1 cellular context compared by ENCODE assay signal in the genomic region with DNA sequence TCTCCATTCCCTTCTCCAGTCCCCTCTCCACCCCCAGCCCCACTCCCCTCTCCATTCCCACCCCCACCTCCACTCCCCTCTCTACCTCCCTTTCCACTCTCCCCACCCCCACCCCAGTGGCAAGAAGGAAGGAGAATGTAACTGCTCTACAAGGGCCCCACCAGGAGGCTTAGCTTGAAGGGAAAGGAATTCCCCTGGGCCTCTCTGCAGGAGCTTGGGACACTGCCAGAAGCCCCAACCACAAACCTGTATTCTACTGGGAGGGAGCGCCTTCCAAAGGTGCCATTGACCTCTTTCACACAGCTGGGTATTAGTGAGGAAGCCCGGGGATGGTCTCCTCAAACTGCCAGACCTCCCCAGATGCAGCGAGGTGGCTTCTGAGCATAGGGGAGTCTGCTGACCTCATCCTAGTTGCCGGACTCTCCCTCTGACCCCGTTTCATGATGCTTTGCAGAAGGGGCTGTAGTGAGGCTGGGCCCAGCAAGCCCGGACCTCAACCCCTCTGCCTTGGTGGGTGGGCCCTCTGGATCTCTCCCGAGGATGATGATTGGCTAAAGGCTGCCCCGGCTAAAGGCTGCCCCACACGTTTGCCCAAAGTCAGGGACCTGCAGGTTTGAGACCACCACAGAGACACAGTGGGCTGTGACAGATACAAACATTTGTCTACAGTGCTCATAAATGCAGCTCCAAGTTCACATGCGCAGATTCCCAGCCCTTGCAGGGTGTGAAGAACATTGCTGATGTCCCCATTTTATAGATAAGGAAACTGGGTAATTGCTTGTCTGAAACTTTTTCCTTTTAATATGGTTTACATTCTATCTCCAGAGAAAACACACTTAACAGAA.
TF ChIP-seq lines count a peak whose summit lies in the region.

No MANE protein-coding gene starts in this region.

TF ChIP-seq in K562, 482 proteins besides CTCF, POLR2A, EP300 and RAD21:
- TF ChIP-seq JUND (IDR thresholded peaks at IDR 0.05; ENCODE audit: borderline replicate concordance, low read depth, low read length) (no peak), JUND (tag; IDR thresholded peaks at IDR 0.05; ENCODE audit: borderline replicate concordance, low read depth, low read length) (no peak), NFYB (IDR thresholded peaks at IDR 0.05; ENCODE audit: extremely low read depth, insufficient read length) (peak; percentile 23)
TF ChIP-seq in K562: peak in this region for 1.
